Comparison of ENCODE assay signal across 8 cellular contexts in genomic region chr7:1412322-1413261, GRCh38. TPM values are rescaled to one million over a fixed set of nuclear protein-coding genes. Genes with fewer than 3 reads are reported as not detected.
A peak's percentile ranks its signal among the peaks of the same experiment; 100 is the strongest.
DNase-seq lines count a peak whose midpoint lies in the region; ATAC-seq and TF ChIP-seq lines count a peak whose summit lies in the region.

No MANE protein-coding gene starts in this region.

- no CpG with 5 or more reads among the region's 65 CpGs for WGBS in neuronal stem cell (ENCODE audit: extremely low coverage in 2 of 2, insufficient read length in 2 of 2, insufficient replicate concordance in 1 of 2), 2 donors
- 11 to 18% (median 13%) methylated on average over 17 to 65 of the region's 65 CpGs for WGBS in stomach, 5 donors

- TF ChIP-seq EP300 in stomach (IDR thresholded peaks at IDR 0.05), result no peak

- H3K4me1 ChIP-seq in MM.1S (ENCODE audit: low read length) (peaks cover 5% of the 10 kb centered on the region; the same call in 1 of the 2 replicates), neuronal stem cell (ENCODE audit: control insufficient read depth in 2 of 2, insufficient read depth in 1 of 2, low read depth in 1 of 2, low read length in 2 of 2) (peaks cover 0 to 5% of the 10 kb centered on the region in 2 donors), stomach (peaks cover 0 to 12% (median 10%) of the 10 kb centered on the region in 4 donors)

- H3K36me3 Mint-ChIP-seq in activated T-helper 2 cell treated with anti-CD3 and anti-CD28 coated beads, Interferon-gamma antibody, Interleukin-2, Interleukin-4, amounts not matched to agents 10 μg/mL and 5 μg/mL and 100 μg/mL, durations not matched to agents 14 hours and 24 hours and 36 hours (ENCODE audit: low read depth), result no peaks in the 10 kb centered on the region

- no peak for TF ChIP-seq POLR2A in stomach (IDR thresholded peaks at IDR 0.05)

- no peak overlapping the region for H4K8ac ChIP-seq in neuronal stem cell (ENCODE audit: low read depth, low read length)

- H3F3A ChIP-seq in MM.1S (ENCODE audit: insufficient read depth, low read length), result no peaks in the 10 kb centered on the region

- H3K27ac ChIP-seq in MM.1S (ENCODE audit: low read length), result no peak overlapping the region
- no peak overlapping the region for H3K27ac ChIP-seq in neuronal stem cell (replicated peaks; ENCODE audit: low read length)
- H3K27ac ChIP-seq in stomach, result no peak overlapping the region

- peak overlapping the region; percentile 94 for H2BK15ac ChIP-seq in neuronal stem cell (ENCODE audit: low read length)

- no peak overlapping the region for H3K27ac Mint-ChIP-seq in activated T-helper 2 cell treated with anti-CD3 and anti-CD28 coated beads, Interferon-gamma antibody, Interleukin-2, Interleukin-4, amounts not matched to agents 10 μg/mL and 5 μg/mL and 100 μg/mL, durations not matched to agents 14 hours and 24 hours and 36 hours

- no peak overlapping the region for H2BK12ac ChIP-seq in neuronal stem cell (ENCODE audit: low read length)

- no peaks in the 10 kb centered on the region for H3K79me2 ChIP-seq in MM.1S (ENCODE audit: low read length)

- H4K20me1 ChIP-seq in MM.1S (ENCODE audit: insufficient read depth, low read length), result no peaks in the 10 kb centered on the region

- peaks cover 15% of the 10 kb centered on the region for H3K4me1 Mint-ChIP-seq in activated T-helper 2 cell treated with anti-CD3 and anti-CD28 coated beads, Interferon-gamma antibody, Interleukin-2, Interleukin-4, amounts not matched to agents 10 μg/mL and 5 μg/mL and 100 μg/mL, durations not matched to agents 14 hours and 24 hours and 36 hours (ENCODE audit: low read depth)

- H3K4me3 Mint-ChIP-seq in activated T-helper 2 cell treated with anti-CD3 and anti-CD28 coated beads, Interferon-gamma antibody, Interleukin-2, Interleukin-4, amounts not matched to agents 10 μg/mL and 5 μg/mL and 100 μg/mL, durations not matched to agents 14 hours and 24 hours and 36 hours (ENCODE audit: low read depth), result peak overlapping the region; percentile 8

- H3K4me3 ChIP-seq in MM.1S (ENCODE audit: low read length), result peak overlapping the region; percentile 48
- H3K4me3 ChIP-seq in fibroblast of pulmonary artery (replicated peaks; ENCODE audit: low read depth, low read length), result no peak overlapping the region
- peak overlapping the region in 1 of 2 donors; percentile 68 for H3K4me3 ChIP-seq in neuronal stem cell (ENCODE audit: low read length in 2 of 2)
- peak overlapping the region in 1 of 4 donors; percentile 32 for H3K4me3 ChIP-seq in stomach

- H3K9me2 ChIP-seq in MM.1S (replicated peaks; ENCODE audit: insufficient read depth, low read length), result no peaks in the 10 kb centered on the region

- H3K9me3 ChIP-seq in MM.1S (replicated peaks; ENCODE audit: insufficient read depth, low read length), result no peaks in the 10 kb centered on the region
- H3K9me3 ChIP-seq in neuronal stem cell (replicated peaks in 1 of 2; ENCODE audit: control insufficient read depth in 2 of 2, insufficient read depth in 1 of 2, low read depth in 1 of 2, low read length in 2 of 2), result no peaks in the 10 kb centered on the region
- H3K9me3 ChIP-seq in stomach, result no peaks in the 10 kb centered on the region

- H2AFZ ChIP-seq in MM.1S (ENCODE audit: low read length), result peak overlapping the region; percentile 70
- H2AFZ ChIP-seq in neuronal stem cell (ENCODE audit: low read length), result peak overlapping the region; percentile 21

- peak overlapping the region; percentile 14 for H4K91ac ChIP-seq in neuronal stem cell (ENCODE audit: low read depth, low read length, poor library complexity)

- H3K4ac ChIP-seq in neuronal stem cell (ENCODE audit: low read length), result no peak overlapping the region

- H3K36me3 ChIP-seq in MM.1S (replicated peaks; ENCODE audit: insufficient read depth, low read length), result no peaks in the 10 kb centered on the region
- no peaks in the 10 kb centered on the region for H3K36me3 ChIP-seq in neuronal stem cell (replicated peaks in 1 of 2; ENCODE audit: control insufficient read depth in 2 of 2, insufficient read depth in 2 of 2, low read length in 2 of 2)
- no peaks in the 10 kb centered on the region for H3K36me3 ChIP-seq in stomach

- intact Hi-C loops in activated T-helper 2 cell treated with anti-CD3 and anti-CD28 coated beads, Interferon-gamma antibody, Interleukin-2, Interleukin-4, amounts not matched to agents 10 μg/mL and 5 μg/mL and 100 μg/mL, durations not matched to agents 14 hours and 24 hours and 36 hours (cut with micrococcal nuclease), result loop anchor here (1.0 to 10.0 kb wide), 2 partner anchors 20 to 168 kb away; no protein-coding TSS in a partner anchor
- intact Hi-C loops in stomach (cut with DNase I; ENCODE audit: low total_unique reads), result loop anchor here (10.0 kb wide), 1 partner anchor 188 kb away; no protein-coding TSS in a partner anchor

- H3K4me2 ChIP-seq in MM.1S (ENCODE audit: low read depth, low read length) (peak overlapping the region; percentile 63; the same call in 1 of the 2 replicates), neuronal stem cell (ENCODE audit: insufficient read depth, low read length, poor library complexity, severe bottlenecking) (peak overlapping the region; percentile 42)

- no peak overlapping the region for H3K9ac ChIP-seq in MM.1S (ENCODE audit: low read length)
- peak overlapping the region; percentile 70 for H3K9ac ChIP-seq in neuronal stem cell (ENCODE audit: low read depth, low read length, poor library complexity)

- H2AK5ac ChIP-seq in neuronal stem cell (ENCODE audit: low read depth, low read length), result peak overlapping the region; percentile 99

- TF ChIP-seq CTCF in MM.1S (IDR thresholded peaks at IDR 0.05; ENCODE audit: low read length) (peak; percentile 59), fibroblast of pulmonary artery (IDR thresholded peaks at IDR 0.05; ENCODE audit: low read length, missing control alignments) (peak; percentile 36), stomach (IDR thresholded peaks at IDR 0.05) (peak in 5 of 7 experiments; percentile 24 to 82 (median 75))

- H3K23ac ChIP-seq in neuronal stem cell (ENCODE audit: low read depth, low read length, poor library complexity), result peak overlapping the region; percentile 93

- peak overlapping the region; percentile 56 for H3K14ac ChIP-seq in neuronal stem cell (ENCODE audit: low read length)

- H2BK5ac ChIP-seq in neuronal stem cell (ENCODE audit: low read length), result peak overlapping the region; percentile 49

- peak; percentile 49 for ATAC-seq in GM19438 (IDR thresholded peaks at IDR 0.05; ENCODE audit: low read depth, unreplicated experiment)

- peaks cover 2% of the 10 kb centered on the region for H3K27me3 Mint-ChIP-seq in activated T-helper 2 cell treated with anti-CD3 and anti-CD28 coated beads, Interferon-gamma antibody, Interleukin-2, Interleukin-4, amounts not matched to agents 10 μg/mL and 5 μg/mL and 100 μg/mL, durations not matched to agents 14 hours and 24 hours and 36 hours (ENCODE audit: low read depth)

- H3K9me3 Mint-ChIP-seq in activated T-helper 2 cell treated with anti-CD3 and anti-CD28 coated beads, Interferon-gamma antibody, Interleukin-2, Interleukin-4, amounts not matched to agents 10 μg/mL and 5 μg/mL and 100 μg/mL, durations not matched to agents 14 hours and 24 hours and 36 hours, result no peaks in the 10 kb centered on the region

- H3K79me1 ChIP-seq in neuronal stem cell (ENCODE audit: low read depth, low read length), result peaks cover 2% of the 10 kb centered on the region

- peaks cover 62% of the 10 kb centered on the region for H3K27me3 ChIP-seq in MM.1S (replicated peaks; ENCODE audit: insufficient read depth, low read length)
- H3K27me3 ChIP-seq in neuronal stem cell (ENCODE audit: control insufficient read depth in 3 of 3, insufficient read depth in 3 of 3, low read depth in 1 of 3, low read length in 3 of 3), result peaks cover 0 to 44% (median 9%) of the 10 kb centered on the region in 3 experiments
- H3K27me3 ChIP-seq in stomach, result peaks cover 4 to 88% (median 38%) of the 10 kb centered on the region in 3 donors

- DNase-seq in AML-193 (lab: John Stamatoyannopoulos, UW) (peak; percentile 28 to 29), MM.1S (peak; percentile 81), SHP77 treated with DMSO at 0.1 percent for 48 hours (lab: John Stamatoyannopoulos, UW) (peak; percentile 87), fibroblast of pulmonary artery (ENCODE audit: low read depth) (peak; percentile 83), neuronal stem cell (ENCODE audit: low spot score) (peak; percentile 90), stomach (peak; percentile 93)
- peak; percentile 78 for DNase-seq in activated T-helper 2 cell treated with anti-CD3 and anti-CD28 coated beads, Interferon-gamma antibody, Interleukin-2, Interleukin-4, amounts not matched to agents 10 μg/mL and 5 μg/mL and 100 μg/mL, durations not matched to agents 14 hours and 24 hours and 36 hours (ENCODE audit: low spot score)

- H2BK120ac ChIP-seq in neuronal stem cell (ENCODE audit: low read depth, low read length), result no peak overlapping the region

- H3K18ac ChIP-seq in neuronal stem cell (ENCODE audit: low read length), result peak overlapping the region; percentile 94

RNA-seq across cellular contexts. Expression of gene MICALL2, which starts 46.7 kb away (rescaled TPM):
- 2.1 TPM in 2 replicates for total RNA-seq in activated T-helper 2 cell treated with anti-CD3 and anti-CD28 coated beads, Interferon-gamma antibody, Interleukin-2, Interleukin-4, amounts not matched to agents 10 μg/mL and 5 μg/mL and 100 μg/mL, durations not matched to agents 14 hours and 24 hours and 36 hours
- polyA plus RNA-seq in neuronal stem cell (2013, experiment 1 of 2), result 9.4 TPM
- polyA plus RNA-seq in neuronal stem cell (2013, experiment 2 of 2), result 10.1 TPM
- 100 to 1,000 TPM in 3 of 5 donors, 10 to 100 TPM in 2; 30.7 to 263 (median 118) TPM for total RNA-seq in stomach
- 100 to 1,000 TPM in 1 of 3 donors, 10 to 100 TPM in 2; 85.9 to 110 (median 93.6) TPM for polyA plus RNA-seq in stomach

Comparison
In these comparisons a context has a peak if more than half of its experiments do, and no peak if none do; other contexts are left out.
1. DNase-seq: peak in every context shown above with its lines; median percentile 93 in stomach; 90 in neuronal stem cell; 87 in SHP77 treated with DMSO at 0.1 percent for 48 hours; 83 in fibroblast of pulmonary artery; 81 in MM.1S; 78 in activated T-helper 2 cell treated with anti-CD3 and anti-CD28 coated beads, Interferon-gamma antibody, Interleukin-2, Interleukin-4, amounts not matched to agents 10 μg/mL and 5 μg/mL and 100 μg/mL, durations not matched to agents 14 hours and 24 hours and 36 hours; 28 in AML-193.
2. RNA of gene MICALL2, which starts 46.7 kb away (total RNA-seq): 30.7 to 263 TPM in stomach; 2.1 TPM in activated T-helper 2 cell treated with anti-CD3 and anti-CD28 coated beads, Interferon-gamma antibody, Interleukin-2, Interleukin-4, amounts not matched to agents 10 μg/mL and 5 μg/mL and 100 μg/mL, durations not matched to agents 14 hours and 24 hours and 36 hours; every median in the first group is over 10 times any median in the second.
3. Peak in every context shown above with its lines, with median percentiles within 50 percentile points of each other: CTCF ChIP-seq.